In the genomic region with DNA sequence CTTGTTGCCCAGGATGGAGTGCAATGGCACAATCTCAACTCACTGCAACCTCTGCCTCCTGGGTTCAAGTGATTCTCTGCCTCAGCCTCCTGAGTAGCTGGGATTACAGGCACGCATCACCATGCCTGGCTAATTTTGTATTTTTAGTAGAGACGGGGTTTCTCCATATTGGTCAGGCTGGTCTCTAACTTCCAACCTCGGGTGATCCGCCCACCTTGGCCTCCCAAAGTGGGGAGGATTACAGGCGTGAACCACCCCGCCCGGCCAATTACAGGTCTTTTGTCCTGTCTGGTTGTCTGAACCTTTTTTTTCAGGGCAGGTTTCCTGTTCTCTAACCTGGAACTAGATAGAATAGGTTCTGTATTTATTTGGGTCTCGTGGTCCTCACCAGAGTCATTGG, we compare ENCODE assay signal across 2 cellular contexts. TPM values are rescaled to one million over a fixed set of nuclear protein-coding genes. Genes with fewer than 3 reads are reported as not detected.
"Had no signal": no experiment of that assay in that cellular context is flagged by ENCODE, and none has a peak within 500 bp of the region (broad histone marks: within the 10 kb centered on the region; RNA-seq: fewer than 3 reads in every experiment).

No MANE protein-coding gene starts in this region.

RNA-seq across cellular contexts. Expression of gene CSH2, which starts 17.1 kb away (rescaled TPM):
- total RNA-seq: G401, GM12878 had no signal
- polyA plus RNA-seq: GM12878 had no signal

RNA-seq across cellular contexts. Expression of gene GH2, which starts 25.3 kb away (rescaled TPM):
- total RNA-seq: G401, GM12878 had no signal
- polyA plus RNA-seq: GM12878 had no signal
